ENCODE assay signal across 10 cellular contexts in genomic region chr6:7242835-7243187, GRCh38.
DNase-seq lines count a peak whose midpoint lies in the region; ATAC-seq, FAIRE-seq and TF ChIP-seq lines count a peak whose summit lies in the region.
"Had no signal": no experiment of that assay in that cellular context is flagged by ENCODE, and none has a peak within 500 bp of the region (broad histone marks: within the 10 kb centered on the region; RNA-seq: fewer than 3 reads in every experiment).

No MANE protein-coding gene starts in this region.

- peak overlapping the region; percentile 46; the same call in 1 of the 2 replicates for H3K9ac ChIP-seq in iPS-20b (ENCODE audit: low read depth, low read length)
- H3K9ac ChIP-seq in skeletal muscle satellite cell (ENCODE audit: low read depth, low read length), result peak overlapping the region; percentile 4

- WGBS in small intestine, 3 donors, result 65 to 76% (median 68%) methylated on average over 4 of the region's 4 CpGs

- H3K9me3 Mint-ChIP-seq in CD8-positive, alpha-beta T cell, result no peaks in the 10 kb centered on the region

- H3K4me2 ChIP-seq in skeletal muscle satellite cell (ENCODE audit: low read length), result no peak overlapping the region

- intact Hi-C loops in CD8-positive, alpha-beta T cell (cut with DNase I, micrococcal nuclease), result loop anchor here (1.0 to 10.0 kb wide), 11 partner anchors 136 to 686 kb away; partner anchors contain the start of gene RREB1 (in 1 of the 2)

- no peak for ATAC-seq in CD8-positive, alpha-beta T cell
- ATAC-seq in HG03520 (IDR thresholded peaks at IDR 0.05; ENCODE audit: unreplicated experiment), result no peak

- no peaks in the 10 kb centered on the region for H3K27me3 Mint-ChIP-seq in CD8-positive, alpha-beta T cell (ENCODE audit: low read depth)

- peaks cover 62% of the 10 kb centered on the region for H3K36me3 Mint-ChIP-seq in CD8-positive, alpha-beta T cell

- DNase-seq in CD8-positive, alpha-beta T cell, result no peak
- no peak for DNase-seq in SJSA1 (ENCODE audit: low read depth in 1 of 2, low spot score in 2 of 2)
- DNase-seq in small intestine, result no peak
- DNase-seq in amniotic stem cell (lab: John Stamatoyannopoulos, UW), result no peak
- no peak for DNase-seq in activated T-cell treated with anti-CD3 and anti-CD28 coated beads, Interleukin-2, amount 50 U/mL, for 48 hours
- DNase-seq: activated T-cell treated with anti-CD3 and anti-CD28 coated beads, Interleukin-2, amount 50 U/mL, for 1 hour; DMS79 had no signal

- no peak overlapping the region for H3K4me3 ChIP-seq in CD8-positive, alpha-beta T cell (ENCODE audit: low read depth, low read length)
- H3K4me3 ChIP-seq in SJSA1, result no peak overlapping the region
- H3K4me3 ChIP-seq in iPS-20b (ENCODE audit: low read length), result no peak overlapping the region
- H3K4me3 ChIP-seq in skeletal muscle satellite cell (ENCODE audit: low read length), result no peak overlapping the region
- H3K4me3 ChIP-seq in small intestine (ENCODE audit: low read depth in 1 of 2, low read length in 2 of 2), result no peak overlapping the region

- H3K27ac Mint-ChIP-seq in CD8-positive, alpha-beta T cell, result peak overlapping the region; percentile 90

- no peaks in the 10 kb centered on the region for H3K4me1 ChIP-seq in CD8-positive, alpha-beta T cell (ENCODE audit: insufficient read depth, low read length)
- H3K4me1 ChIP-seq in SJSA1 (replicated peaks) (peaks cover 23% of the 10 kb centered on the region), iPS-20b (ENCODE audit: insufficient read depth, low read length) (peaks cover 27% of the 10 kb centered on the region), skeletal muscle satellite cell (ENCODE audit: control insufficient read depth, insufficient read depth, low read length) (peaks cover 18% of the 10 kb centered on the region), small intestine (ENCODE audit: control insufficient read depth in 2 of 2, insufficient read depth in 1 of 2, low read depth in 1 of 2, low read length in 1 of 2) (peaks cover 4 to 5% of the 10 kb centered on the region in 2 donors)

- no peak overlapping the region for H3K27ac ChIP-seq in CD8-positive, alpha-beta T cell (ENCODE audit: low read depth, low read length)
- peak overlapping the region; percentile 80 for H3K27ac ChIP-seq in SJSA1
- H3K27ac ChIP-seq in iPS-20b (ENCODE audit: low read length), result no peak overlapping the region
- peak overlapping the region in 1 of 2 donors; percentile 52 for H3K27ac ChIP-seq in small intestine (ENCODE audit: low read depth in 1 of 2, low read length in 1 of 2)

- no peaks in the 10 kb centered on the region for H3K27me3 ChIP-seq in CD8-positive, alpha-beta T cell (ENCODE audit: insufficient read depth, low read length)
- no peaks in the 10 kb centered on the region for H3K27me3 ChIP-seq in SJSA1 (replicated peaks)
- no peaks in the 10 kb centered on the region for H3K27me3 ChIP-seq in iPS-20b (ENCODE audit: insufficient read depth, low read length)
- no peaks in the 10 kb centered on the region for H3K27me3 ChIP-seq in skeletal muscle satellite cell (ENCODE audit: control insufficient read depth, insufficient read depth, low read length)
- no peaks in the 10 kb centered on the region for H3K27me3 ChIP-seq in small intestine (ENCODE audit: control insufficient read depth in 2 of 2, insufficient read depth in 2 of 2, low read length in 2 of 2)

- H3K36me3 ChIP-seq in CD8-positive, alpha-beta T cell (ENCODE audit: insufficient read depth, low read length), result peaks cover 14% of the 10 kb centered on the region
- H3K36me3 ChIP-seq in SJSA1, result peaks cover 49% of the 10 kb centered on the region
- peaks cover 9% of the 10 kb centered on the region; the same call in 1 of the 2 replicates for H3K36me3 ChIP-seq in iPS-20b (ENCODE audit: insufficient read depth, low read depth, low read length)
- H3K36me3 ChIP-seq in skeletal muscle satellite cell (ENCODE audit: insufficient read depth, low read length), result peaks cover 38% of the 10 kb centered on the region
- H3K36me3 ChIP-seq in small intestine (ENCODE audit: control insufficient read depth in 2 of 2, insufficient read depth in 2 of 2, low read length in 2 of 2), result peaks cover 14 to 16% of the 10 kb centered on the region in 2 donors

- FAIRE-seq in small intestine (lab: Jason Lieb, UNC), result no peak

- POLR2A ChIA-PET in CD8-positive, alpha-beta T cell (lab: Charles Lee), result no interaction called here

- peaks cover 15% of the 10 kb centered on the region for H3K4me1 Mint-ChIP-seq in CD8-positive, alpha-beta T cell (ENCODE audit: low read depth)

- TF ChIP-seq CTCF in CD8-positive, alpha-beta T cell (IDR thresholded peaks at IDR 0.05), result no peak

- no peaks in the 10 kb centered on the region for H3K9me3 ChIP-seq in CD8-positive, alpha-beta T cell (ENCODE audit: low read length)
- H3K9me3 ChIP-seq in SJSA1 (replicated peaks) (no peaks in the 10 kb centered on the region), iPS-20b (ENCODE audit: insufficient read depth, low read depth, low read length) (no peaks in the 10 kb centered on the region), skeletal muscle satellite cell (replicated peaks; ENCODE audit: low read length) (no peaks in the 10 kb centered on the region), small intestine (ENCODE audit: control insufficient read depth, low read depth) (no peaks in the 10 kb centered on the region)

- H3K4me3 Mint-ChIP-seq in CD8-positive, alpha-beta T cell, result no peak overlapping the region

- CTCF ChIA-PET in CD8-positive, alpha-beta T cell (lab: Charles Lee), result interaction anchor here (0.7 to 7.0 kb wide), 22 partner anchors 9 to 685 kb away, joined by 3 to 51 read pairs (median 4); no protein-coding TSS in a partner anchor
